ENCODE assay signal across 3 cellular contexts in genomic region chr14:96347957-96348356, GRCh38. TPM values are rescaled to one million over a fixed set of nuclear protein-coding genes. Genes with fewer than 3 reads are reported as not detected.
"Had no signal": no experiment of that assay in that cellular context is flagged by ENCODE, and none has a peak within 500 bp of the region (broad histone marks: within the 10 kb centered on the region; RNA-seq: fewer than 3 reads in every experiment).

No MANE protein-coding gene starts in this region.

RNA-seq across cellular contexts. Expression of gene AK7, which starts 44.0 kb away (rescaled TPM):
- total RNA-seq: activated CD4-positive, alpha-beta T cell treated with anti-CD3 and anti-CD28 coated beads, Interleukin-2, amount 10 ng/mL, durations not matched to agents 24 days and 14 days; T-helper 1 cell treated with Interleukin-12 subunit alpha and Interleukin-12 subunit beta and Interleukin-4 antibody, amounts not matched to agents 30 ng/mL and 1 ng/mL, for 36 hours; T-helper 17 cell had no signal
